8 cellular contexts compared by ENCODE assay signal in the genomic region with DNA sequence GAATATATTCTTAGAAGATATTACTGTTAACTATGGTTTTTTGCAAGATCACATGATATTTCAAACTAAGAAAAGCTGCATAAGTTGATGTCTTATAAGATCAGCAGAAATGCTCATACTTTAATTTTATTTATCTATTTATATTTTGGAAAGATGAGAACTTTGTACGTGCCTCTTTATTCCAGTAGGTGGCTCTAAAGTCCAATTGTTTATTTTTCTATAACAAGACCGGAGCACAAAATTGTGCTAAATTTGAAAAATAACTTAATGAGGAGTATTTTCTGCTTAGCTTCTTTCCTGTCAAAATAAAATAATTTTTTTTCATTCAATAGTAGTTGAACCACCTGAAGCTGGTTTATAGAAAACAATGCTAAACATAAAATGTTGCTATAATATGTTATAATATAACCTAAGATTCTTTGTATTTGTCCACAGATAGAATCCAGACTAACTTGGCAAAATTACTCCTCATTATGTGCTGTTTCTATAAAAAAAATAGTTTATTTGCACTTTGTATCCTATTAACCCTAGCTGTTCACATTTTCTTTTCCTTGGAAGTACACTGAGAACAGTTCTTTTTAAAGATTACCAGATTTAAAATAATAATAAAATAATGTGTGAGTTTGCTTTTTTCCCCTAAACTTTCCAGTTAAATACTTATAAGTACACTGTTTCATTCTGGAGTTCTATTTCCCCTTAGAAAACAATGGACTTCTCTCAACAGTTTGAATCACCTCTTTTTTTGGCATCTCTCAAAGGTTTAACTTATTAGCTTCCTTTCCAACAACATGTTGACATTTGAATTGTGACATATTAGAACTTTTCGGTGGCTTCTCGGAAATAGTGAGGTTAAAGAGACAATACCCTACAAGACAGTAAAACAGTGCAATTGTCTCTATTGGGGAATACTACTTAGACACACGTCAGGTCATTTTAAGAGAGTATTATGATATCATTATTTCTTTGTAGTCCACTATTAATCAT.
DNase-seq lines count a peak whose midpoint lies in the region; ATAC-seq and TF ChIP-seq lines count a peak whose summit lies in the region.

No MANE protein-coding gene starts in this region.

- no peak for TF ChIP-seq EP300 in transverse colon (IDR thresholded peaks at IDR 0.05; ENCODE audit: low read depth)

- in situ Hi-C loops in transverse colon (cut with MboI; ENCODE audit: low pct_ligation_motif_present in 1 of 4, low pct_unique_long_range_greater_than_20kb in 1 of 4, low sequenced_read_pairs in 3 of 4) = loop anchor here in 3 of 4 donors (10.0 to 25.0 kb wide), 2 partner anchors 529 to 541 kb away; partner anchors contain the start of gene MECOM (in 2 of the 3)

- DNase-seq in cardiac muscle cell (ENCODE audit: low read depth in 1 of 2, low spot score in 1 of 2) = peak in 1 of 2 donors; percentile 58
- no peak for DNase-seq in left ventricle myocardium superior
- DNase-seq in RKO (ENCODE audit: low spot score) = peak; percentile 55
- DNase-seq in fibroblast of pulmonary artery (ENCODE audit: low read depth) = peak; percentile 83
- no peak for DNase-seq in transverse colon
- DNase-seq in activated naive CD4-positive, alpha-beta T cell treated with Interleukin-2 at 50 U/mL for 16 hours = no peak
- DNase-seq in UCSD-AML1 (lab: John Stamatoyannopoulos, UW; ENCODE audit: unreplicated experiment) = no peak

- no peaks in the 10 kb centered on the region for H3K9me3 ChIP-seq in cardiac muscle cell (ENCODE audit: low read depth)
- no peaks in the 10 kb centered on the region for H3K9me3 ChIP-seq in transverse colon

- H3K4me1 ChIP-seq in cardiac muscle cell (ENCODE audit: low read depth) (no peaks in the 10 kb centered on the region), transverse colon (peaks cover 0 to 16% (median 3%) of the 10 kb centered on the region in 4 donors)

- intact Hi-C loops in left ventricle myocardium superior (cut with micrococcal nuclease) (no loop called here), transverse colon (cut with DNase I; ENCODE audit: low total_unique reads) (no loop called here)

- no peak for ATAC-seq in left ventricle myocardium superior
- no peak for ATAC-seq in activated T-helper 17 cell treated with anti-CD3 and anti-CD28 coated beads, Interleukin-2, amount 50 U/mL, for 72 hours (replicated peaks)

- no peaks in the 10 kb centered on the region for H3K36me3 ChIP-seq in cardiac muscle cell
- no peaks in the 10 kb centered on the region for H3K36me3 ChIP-seq in transverse colon

- H3K27ac Mint-ChIP-seq in activated T-helper 17 cell treated with anti-CD3 and anti-CD28 coated beads, Interleukin-2, amount 50 U/mL, for 72 hours = no peak overlapping the region

- H3K4me3 ChIP-seq in cardiac muscle cell (no peak overlapping the region), fibroblast of pulmonary artery (replicated peaks; ENCODE audit: low read depth, low read length) (peak overlapping the region; percentile 29), transverse colon (no peak overlapping the region)

- no peak for TF ChIP-seq POLR2A in transverse colon (IDR thresholded peaks at IDR 0.05)

- no peaks in the 10 kb centered on the region for H3K36me3 Mint-ChIP-seq in activated T-helper 17 cell treated with anti-CD3 and anti-CD28 coated beads, Interleukin-2, amount 50 U/mL, for 72 hours (ENCODE audit: low read depth)

- no peak overlapping the region for H3K4me3 Mint-ChIP-seq in activated T-helper 17 cell treated with anti-CD3 and anti-CD28 coated beads, Interleukin-2, amount 50 U/mL, for 72 hours

- TF ChIP-seq CTCF in cardiac muscle cell (IDR thresholded peaks at IDR 0.05; ENCODE audit: low read depth, low read length) (peak; percentile 49), fibroblast of pulmonary artery (IDR thresholded peaks at IDR 0.05; ENCODE audit: low read length, missing control alignments) (peak; percentile 55), transverse colon (IDR thresholded peaks at IDR 0.05) (peak; percentile 22 to 36 (median 25))

- no peak overlapping the region for H3K27ac ChIP-seq in cardiac muscle cell
- H3K27ac ChIP-seq in transverse colon = no peak overlapping the region

- H3K4me1 Mint-ChIP-seq in activated T-helper 17 cell treated with anti-CD3 and anti-CD28 coated beads, Interleukin-2, amount 50 U/mL, for 72 hours = no peaks in the 10 kb centered on the region

- no peaks in the 10 kb centered on the region for H3K9me3 Mint-ChIP-seq in activated T-helper 17 cell treated with anti-CD3 and anti-CD28 coated beads, Interleukin-2, amount 50 U/mL, for 72 hours

- peaks cover 11% of the 10 kb centered on the region for H3K27me3 Mint-ChIP-seq in activated T-helper 17 cell treated with anti-CD3 and anti-CD28 coated beads, Interleukin-2, amount 50 U/mL, for 72 hours

- 50 to 57% methylated on average over 5 of the region's 5 CpGs for WGBS in transverse colon (ENCODE audit: low coverage in 1 of 2), 2 donors

- H3K27me3 ChIP-seq in cardiac muscle cell = no peaks in the 10 kb centered on the region
- H3K27me3 ChIP-seq in transverse colon = no peaks in the 10 kb centered on the region

Comparison
In these comparisons a context has a peak if more than half of its experiments do, and no peak if none do; other contexts are left out.
1. DNase-seq: peak in RKO (single experiment) and fibroblast of pulmonary artery (single experiment); none in left ventricle myocardium superior (single experiment), transverse colon (single experiment), activated naive CD4-positive, alpha-beta T cell treated with Interleukin-2 at 50 U/mL for 16 hours (single experiment) and UCSD-AML1 (single experiment).
2. Peak in every context shown above with its lines, with median percentiles within 50 percentile points of each other: CTCF ChIP-seq.